ENCODE assay signal across 1 cellular context in genomic region chr2:37215255-37215654, GRCh38.
A peak's percentile ranks its signal among the peaks of the same experiment; 100 is the strongest.
TF ChIP-seq lines count a peak whose summit lies in the region.

No MANE protein-coding gene starts in this region.

TF ChIP-seq in A549, 52 proteins besides CTCF, POLR2A, EP300 and RAD21:
- TF ChIP-seq NPAS2 (CRISPR knock-in tag; IDR thresholded peaks at IDR 0.05; ENCODE audit: borderline replicate concordance) (no peak), ZC3H11A (IDR thresholded peaks at IDR 0.05) (no peak), HES2 (IDR thresholded peaks at IDR 0.05) (no peak), HOXA7 (CRISPR knock-in tag; IDR thresholded peaks at IDR 0.05) (no peak), FOSL2 (IDR thresholded peaks at IDR 0.05) (no peak), FOSL2 (CRISPR knock-in tag; IDR thresholded peaks at IDR 0.05) (peak; percentile 54), MAX (IDR thresholded peaks at IDR 0.05) (no peak), EHF (CRISPR knock-in tag; IDR thresholded peaks at IDR 0.05) (0 out of 2 replicates have a peak, but pooled peaks have one; percentile 49), CHD2 (IDR thresholded peaks at IDR 0.05; ENCODE audit: low read length, partially characterized antibody) (no peak), USF2 (IDR thresholded peaks at IDR 0.05) (no peak), ZNF302 (CRISPR knock-in tag; IDR thresholded peaks at IDR 0.05) (no peak), ZSCAN20 (CRISPR knock-in tag; IDR thresholded peaks at IDR 0.05) (0 out of 2 replicates have a peak, but pooled peaks have one; percentile 16), ZFP36 (IDR thresholded peaks at IDR 0.05; ENCODE audit: borderline replicate concordance, partially characterized antibody) (no peak), HDAC2 (IDR thresholded peaks at IDR 0.05) (no peak), MAFK (IDR thresholded peaks at IDR 0.05; ENCODE audit: partially characterized antibody) (peak; percentile 99), EHMT2 (IDR thresholded peaks at IDR 0.05; ENCODE audit: low read depth) (no peak), NFE2L2 (conservative IDR thresholded peaks at IDR 0.05; ENCODE audit: low read length) (peak; percentile 96)
